8 cellular contexts compared by ENCODE assay signal in genomic region chrX:154369453-154370299, GRCh38. TPM values are rescaled to one million over a fixed set of nuclear protein-coding genes. Genes with fewer than 3 reads are reported as not detected.
DNase-seq lines count a peak whose midpoint lies in the region; ATAC-seq and TF ChIP-seq lines count a peak whose summit lies in the region.

No MANE protein-coding gene starts in this region.

- no peak for ATAC-seq in GM19455 (IDR thresholded peaks at IDR 0.05; ENCODE audit: unreplicated experiment)

- POLR2A ChIA-PET in RWPE1 (lab: Yijun Ruan, JAX; ENCODE audit: low non-redundant PET) = no interaction called here

- peak overlapping the region; percentile 91 to 97 for H3K4me3 Mint-ChIP-seq in CD14-positive monocyte
- H3K4me3 Mint-ChIP-seq in activated naive CD8-positive, alpha-beta T cell = peak overlapping the region; percentile 96
- peak overlapping the region; percentile 85 for H3K4me3 Mint-ChIP-seq in osteocyte (ENCODE audit: unreplicated experiment)
- peak overlapping the region; percentile 94 for H3K4me3 Mint-ChIP-seq in type B pancreatic cell

- H3K4me1 Mint-ChIP-seq in CD14-positive monocyte (peaks cover 21% of the 10 kb centered on the region), osteocyte (ENCODE audit: unreplicated experiment) (peaks cover 22% of the 10 kb centered on the region), type B pancreatic cell (ENCODE audit: unreplicated experiment) (no peaks in the 10 kb centered on the region)
- H3K4me1 Mint-ChIP-seq in activated naive CD8-positive, alpha-beta T cell (ENCODE audit: low read depth) = peaks cover 18% of the 10 kb centered on the region

- H3K27ac Mint-ChIP-seq in CD14-positive monocyte (peak overlapping the region; percentile 96 to 98 (median 97)), osteocyte (ENCODE audit: unreplicated experiment) (peak overlapping the region; percentile 92), type B pancreatic cell (peak overlapping the region; percentile 96)
- peak overlapping the region; percentile 95 for H3K27ac Mint-ChIP-seq in activated naive CD8-positive, alpha-beta T cell

- no peak for TF ChIP-seq CTCF in CD14-positive monocyte (IDR thresholded peaks at IDR 0.05)
- no peak for TF ChIP-seq CTCF in RWPE1 (conservative IDR thresholded peaks at IDR 0.05; ENCODE audit: low read depth)
- TF ChIP-seq CTCF in osteocyte (IDR thresholded peaks at IDR 0.05) = no peak
- TF ChIP-seq CTCF in type B pancreatic cell (conservative IDR thresholded peaks at IDR 0.05) = no peak

- peaks cover 17 to 38% of the 10 kb centered on the region in 2 donors for H3K36me3 Mint-ChIP-seq in CD14-positive monocyte
- no peaks in the 10 kb centered on the region for H3K36me3 Mint-ChIP-seq in activated naive CD8-positive, alpha-beta T cell
- H3K36me3 Mint-ChIP-seq in osteocyte (ENCODE audit: unreplicated experiment) = peaks cover 9% of the 10 kb centered on the region
- no peaks in the 10 kb centered on the region for H3K36me3 Mint-ChIP-seq in type B pancreatic cell

- intact Hi-C loops in CD14-positive monocyte (cut with micrococcal nuclease) (loop anchor here in 1 of 2 donors (5.0 kb wide), 1 partner anchor 163 kb away; no protein-coding TSS in a partner anchor), head of caudate nucleus (cut with DNase I) (loop anchor here (10.0 kb wide), 1 partner anchor 165 kb away; no protein-coding TSS in a partner anchor)

- peaks cover 0 to 10% (median 6%) of the 10 kb centered on the region in 3 donors for H3K27me3 Mint-ChIP-seq in CD14-positive monocyte (ENCODE audit: low read depth in 3 of 3)
- H3K27me3 Mint-ChIP-seq in activated naive CD8-positive, alpha-beta T cell = no peaks in the 10 kb centered on the region
- no peaks in the 10 kb centered on the region for H3K27me3 Mint-ChIP-seq in osteocyte (ENCODE audit: unreplicated experiment)
- no peaks in the 10 kb centered on the region for H3K27me3 Mint-ChIP-seq in type B pancreatic cell

- CTCF ChIA-PET in RWPE1 (lab: Yijun Ruan, JAX) = no interaction called here

- H3K27ac ChIP-seq in RWPE1 = peak overlapping the region; percentile 97

- peak; percentile 84 for DNase-seq in CD14-positive monocyte (ENCODE audit: low spot score)
- peak; percentile 86 for DNase-seq in HK-2 (ENCODE audit: unreplicated experiment)
- peak; percentile 80 for DNase-seq in RWPE1 (ENCODE audit: low spot score)
- peak in 31 of 42 donors; percentile 23 to 81 (median 54) for DNase-seq in head of caudate nucleus
- peak; percentile 93 for DNase-seq in osteocyte (ENCODE audit: extremely low spot score, unreplicated experiment)
- DNase-seq in type B pancreatic cell (ENCODE audit: extremely low spot score, unreplicated experiment) = no peak

- peaks cover 0 to 25% (median 5%) of the 10 kb centered on the region in 7 donors for H3K9me3 Mint-ChIP-seq in CD14-positive monocyte
- no peaks in the 10 kb centered on the region for H3K9me3 Mint-ChIP-seq in activated naive CD8-positive, alpha-beta T cell (ENCODE audit: low read depth)
- H3K9me3 Mint-ChIP-seq in osteocyte (ENCODE audit: unreplicated experiment) = no peaks in the 10 kb centered on the region
- H3K9me3 Mint-ChIP-seq in type B pancreatic cell = no peaks in the 10 kb centered on the region

RNA-seq across cellular contexts. Expression of gene FLNA, which starts 4.8 kb away (rescaled TPM):
- 100 to 1,000 TPM; 111 to 219 TPM for polyA plus RNA-seq in CD14-positive monocyte
- 2,024 and 2,203 TPM in 2 replicates for total RNA-seq in osteocyte
- total RNA-seq in type B pancreatic cell (ENCODE audit: low replicate concordance) = 806 and 851 TPM in 2 replicates

RNA-seq across cellular contexts. Expression of gene EMD, which starts 9.4 kb away (rescaled TPM):
- polyA plus RNA-seq in CD14-positive monocyte = 10 to 100 TPM; 14.0 to 17.6 TPM
- total RNA-seq in osteocyte (68.9 and 73.1 TPM in 2 replicates), type B pancreatic cell (ENCODE audit: low replicate concordance) (56.7 and 62.7 TPM in 2 replicates)

RNA-seq across cellular contexts. Expression of gene RPL10, which starts 28.5 kb away (rescaled TPM):
- polyA plus RNA-seq in CD14-positive monocyte = 1,000 to 10,000 TPM; 1,536 to 1,724 TPM
- total RNA-seq in osteocyte (2,857 and 2,892 TPM in 2 replicates), type B pancreatic cell (ENCODE audit: low replicate concordance) (2,880 and 3,042 TPM in 2 replicates)

RNA-seq across cellular contexts. Expression of gene DNASE1L1, which starts 39.4 kb away (rescaled TPM):
- polyA plus RNA-seq in CD14-positive monocyte = 10 to 100 TPM; 26.2 to 27.2 TPM
- 27.9 and 28.1 TPM in 2 replicates for total RNA-seq in osteocyte
- total RNA-seq in type B pancreatic cell (ENCODE audit: low replicate concordance) = 13.3 and 14.4 TPM in 2 replicates

RNA-seq across cellular contexts. Expression of gene TAFAZZIN, which starts 41.7 kb away (rescaled TPM):
- polyA plus RNA-seq in CD14-positive monocyte = 10 to 100 TPM; 21.7 to 21.9 TPM
- total RNA-seq in osteocyte (46.2 and 47.3 TPM in 2 replicates), type B pancreatic cell (ENCODE audit: low replicate concordance) (30.5 and 46.1 TPM in 2 replicates)
